7 cellular contexts compared by ENCODE assay signal in genomic region chrX:24037729-24038128, GRCh38.
"Had no signal": no experiment of that assay in that cellular context is flagged by ENCODE, and none has a peak within 500 bp of the region (broad histone marks: within the 10 kb centered on the region; RNA-seq: fewer than 3 reads in every experiment).

No MANE protein-coding gene starts in this region.

- H3K4me3 ChIP-seq: K562 had no signal

- DNase-seq: IMR-90, KBM-7, KG1 had no signal

- H3K27ac ChIP-seq: HL-60 had no signal

- FAIRE-seq: HepG2, HTR-8/SVneo, K562 had no signal
